ENCODE assay signal across 22 cellular contexts in genomic region chr17:80246726-80247125, GRCh38. TPM values are rescaled to one million over a fixed set of nuclear protein-coding genes. Genes with fewer than 3 reads are reported as not detected.
DNase-seq lines count a peak whose midpoint lies in the region; ATAC-seq and TF ChIP-seq lines count a peak whose summit lies in the region.
"Had no signal": no experiment of that assay in that cellular context is flagged by ENCODE, and none has a peak within 500 bp of the region (broad histone marks: within the 10 kb centered on the region; RNA-seq: fewer than 3 reads in every experiment).

No MANE protein-coding gene starts in this region.

- no peaks in the 10 kb centered on the region for H3K79me2 ChIP-seq in SK-N-SH (ENCODE audit: insufficient read depth)

- peaks cover 3% of the 10 kb centered on the region for H3F3A ChIP-seq in SK-N-SH (replicated peaks; ENCODE audit: insufficient read depth)

- no peaks in the 10 kb centered on the region for H3K9me3 ChIP-seq in SK-N-SH
- no peaks in the 10 kb centered on the region for H3K9me3 ChIP-seq in right cardiac atrium (ENCODE audit: control insufficient read depth, low read length)
- H3K9me3 ChIP-seq in lower lobe of right lung: no peaks in the 10 kb centered on the region
- H3K9me3 ChIP-seq: BLaER1, Caco-2 had no signal

- ATAC-seq in SK-N-SH treated with all-trans-retinoic acid at 6 μM for 48 hours: no peak
- ATAC-seq in right cardiac atrium: no peak
- no peak for ATAC-seq in lower lobe of right lung
- ATAC-seq: CD8-positive, alpha-beta T cell; HCT116 had no signal

- DNase-seq in SK-N-SH: peak; percentile 30
- DNase-seq in right cardiac atrium: peak in 2 of 3 donors; percentile 44 to 49
- DNase-seq in cardiac septum (ENCODE audit: low spot score): no peak
- peak; percentile 36 for DNase-seq in lower lobe of right lung
- DNase-seq in SIG-M5 treated with dmso at 0.1 percent for 504 hours (lab: John Stamatoyannopoulos, UW; ENCODE audit: unreplicated experiment): no peak
- no peak for DNase-seq in GDM1 (lab: John Stamatoyannopoulos, UW)
- no peak for DNase-seq in NCI-H446 (lab: John Stamatoyannopoulos, UW)
- DNase-seq: Caco-2; CD4-positive, CD25-positive, alpha-beta regulatory T cell; CD8-positive, alpha-beta T cell; DMS 273 treated with DMSO at 0.1 percent for 48 hours; DMS79; EL; GF-D8; GM23248; H9; HFFc6 had no signal

- no peaks in the 10 kb centered on the region for H3K9me2 ChIP-seq in SK-N-SH

- H3K4me3 ChIP-seq in SK-N-SH (ENCODE audit: low read depth in 2 of 2, low read length in 1 of 2) (no peak overlapping the region), right cardiac atrium (ENCODE audit: low read length) (no peak overlapping the region), lower lobe of right lung (no peak overlapping the region)
- H3K4me3 ChIP-seq: BLaER1, GM23248 had no signal

- 95% methylated on average over 8 of the region's 8 CpGs for WGBS in SK-N-SH (ENCODE audit: low lambda C conversion rate)
- 94% methylated on average over 8 of the region's 8 CpGs for WGBS in right cardiac atrium

- POLR2A ChIA-PET in SK-N-SH (lab: Yijun Ruan, JAX): no interaction called here

- H3K36me3 ChIP-seq in SK-N-SH (replicated peaks in 1 of 2; ENCODE audit: control insufficient read depth in 1 of 2, insufficient read depth in 2 of 2, low read length in 1 of 2) (peaks cover 11 to 12% of the 10 kb centered on the region in 2 experiments), lower lobe of right lung (peaks cover 65% of the 10 kb centered on the region)
- H3K36me3 ChIP-seq: BLaER1 had no signal

- no peak for TF ChIP-seq EP300 in SK-N-SH (IDR thresholded peaks at IDR 0.05; ENCODE audit: borderline replicate concordance in 1 of 2, low read depth in 1 of 2, low read length in 1 of 2)

- H3K4me1 ChIP-seq in SK-N-SH (ENCODE audit: control insufficient read depth in 1 of 2, insufficient read depth in 2 of 2, low read depth in 1 of 2, low read length in 1 of 2) (no peaks in the 10 kb centered on the region), right cardiac atrium (ENCODE audit: control insufficient read depth, insufficient read depth, low read length) (no peaks in the 10 kb centered on the region), lower lobe of right lung (no peaks in the 10 kb centered on the region)
- H3K4me1 ChIP-seq: Caco-2 had no signal

- TF ChIP-seq CTCF in SK-N-SH (IDR thresholded peaks at IDR 0.05) (no peak), lower lobe of right lung (IDR thresholded peaks at IDR 0.05) (no peak)

- H4K20me1 ChIP-seq in SK-N-SH (ENCODE audit: insufficient read depth): no peaks in the 10 kb centered on the region
- H4K20me1 ChIP-seq: BLaER1 had no signal

- H3K27ac ChIP-seq in SK-N-SH (ENCODE audit: low read depth in 2 of 2, low read length in 1 of 2) (no peak overlapping the region), right cardiac atrium (ENCODE audit: low read length) (no peak overlapping the region), lower lobe of right lung (no peak overlapping the region)
- H3K27ac ChIP-seq: 22Rv1, BLaER1, C4-2B, GM23248 had no signal

- no peak overlapping the region for H3K9ac ChIP-seq in SK-N-SH
- H3K9ac ChIP-seq: BLaER1, GM23248 had no signal

- intact Hi-C loops in right cardiac atrium (cut with DNase I): no loop called here
- intact Hi-C loops in cardiac septum (cut with DNase I): no loop called here
- intact Hi-C loops in lower lobe of right lung (cut with DNase I): no loop called here

- TF ChIP-seq RAD21 in SK-N-SH (IDR thresholded peaks at IDR 0.05; ENCODE audit: low read length): no peak

- no peak overlapping the region for H2AFZ ChIP-seq in SK-N-SH (ENCODE audit: low read depth)
- H2AFZ ChIP-seq: GM23248 had no signal

- H3K4me2 ChIP-seq in SK-N-SH: no peak overlapping the region
- H3K4me2 ChIP-seq: BLaER1 had no signal

- H3K27me3 ChIP-seq in SK-N-SH (ENCODE audit: insufficient read depth) (no peaks in the 10 kb centered on the region), right cardiac atrium (ENCODE audit: control insufficient read depth, insufficient read depth) (no peaks in the 10 kb centered on the region), lower lobe of right lung (ENCODE audit: low read depth) (no peaks in the 10 kb centered on the region)
- H3K27me3 ChIP-seq: BLaER1 had no signal

- CTCF ChIA-PET in SK-N-SH (lab: Yijun Ruan, JAX): interaction anchor here (0.6 to 1.5 kb wide), 2 partner anchors 145 to 164 kb away, joined by 4 read pairs; partner anchors contain the start of gene GAA

TF ChIP-seq in SK-N-SH, 30 proteins besides CTCF, POLR2A, EP300 and RAD21:
- no peak for TF ChIP-seq MAX (IDR thresholded peaks at IDR 0.05; ENCODE audit: low read depth)
- TF ChIP-seq USF2 (IDR thresholded peaks at IDR 0.05; ENCODE audit: borderline replicate concordance, low read depth, low read length): no peak

TF ChIP-seq in SK-N-SH treated with all-trans-retinoic acid at 6 μM for 48 hours, 23 proteins besides CTCF, POLR2A, EP300 and RAD21:
- TF ChIP-seq ESRRG (CRISPR knock-in tag; IDR thresholded peaks at IDR 0.05) (no peak), ZNF8 (CRISPR knock-in tag; IDR thresholded peaks at IDR 0.05) (no peak), RARB (CRISPR knock-in tag; IDR thresholded peaks at IDR 0.05) (no peak), ZFP30 (CRISPR knock-in tag; IDR thresholded peaks at IDR 0.05) (no peak), ISL1 (CRISPR knock-in tag; IDR thresholded peaks at IDR 0.05) (no peak), TCF4 (CRISPR knock-in tag; IDR thresholded peaks at IDR 0.05; ENCODE audit: borderline replicate concordance) (no peak), CSRNP3 (CRISPR knock-in tag; IDR thresholded peaks at IDR 0.05) (no peak), OSR1 (CRISPR knock-in tag; IDR thresholded peaks at IDR 0.05) (no peak)

RNA-seq across cellular contexts. Expression of gene RNF213, which starts 13.9 kb away (rescaled TPM):
- 53.5 and 57.5 TPM in 2 replicates for polyA plus RNA-seq in SK-N-SH (2012; rRNA removed)
- polyA plus RNA-seq in SK-N-SH (2012; cell fraction: cytosol; rRNA removed): 28.1 and 37.8 TPM in 2 replicates
- polyA plus RNA-seq in SK-N-SH (2012; cell fraction: nucleus; rRNA removed): 265 and 299 TPM in 2 replicates
- total RNA-seq in right cardiac atrium: 10 to 100 TPM; 36.3 to 49.7 (median 43.9) TPM
- polyA plus RNA-seq in right cardiac atrium: 28.7 TPM
- 46.4 TPM for total RNA-seq in cardiac septum
- total RNA-seq in lower lobe of right lung: 300 TPM

RNA-seq across cellular contexts. Expression of gene SLC26A11, which starts 26.5 kb away (rescaled TPM):
- polyA plus RNA-seq in SK-N-SH (2012; rRNA removed) (32.7 and 35.9 TPM in 2 replicates), right cardiac atrium (4.4 TPM)
- 11.6 and 17.7 TPM in 2 replicates for polyA plus RNA-seq in SK-N-SH (2012; cell fraction: cytosol; rRNA removed)
- polyA plus RNA-seq in SK-N-SH (2012; cell fraction: nucleus; rRNA removed): 102 and 109 TPM in 2 replicates
- total RNA-seq in right cardiac atrium (1 to 10 TPM; 5.3 to 7.8 (median 6.8) TPM), cardiac septum (8.3 TPM), lower lobe of right lung (42.4 TPM)

RNA-seq across cellular contexts. Expression of gene SGSH, which starts 26.6 kb away (rescaled TPM):
- polyA plus RNA-seq in SK-N-SH (2012; rRNA removed) (96.5 and 161 TPM in 2 replicates), right cardiac atrium (13.0 TPM)
- polyA plus RNA-seq in SK-N-SH (2012; cell fraction: cytosol; rRNA removed): 86.9 and 93.2 TPM in 2 replicates
- polyA plus RNA-seq in SK-N-SH (2012; cell fraction: nucleus; rRNA removed): 459 and 571 TPM in 2 replicates
- total RNA-seq in right cardiac atrium (10 to 100 TPM; 16.6 to 23.4 (median 19.9) TPM), cardiac septum (21.4 TPM), lower lobe of right lung (57.8 TPM)

Comparison
In these comparisons a context has a peak if more than half of its experiments do, and no peak if none do; other contexts are left out.
1. DNase-seq: peak in SK-N-SH (single experiment), right cardiac atrium (2 of 3) and lower lobe of right lung (single experiment); none in cardiac septum (single experiment), SIG-M5 treated with dmso at 0.1 percent for 504 hours (single experiment), GDM1 (single experiment) and NCI-H446 (0 of 2).